8 cellular contexts compared by ENCODE assay signal in genomic region chr11:75342231-75342918, GRCh38. TPM values are rescaled to one million over a fixed set of nuclear protein-coding genes. Genes with fewer than 3 reads are reported as not detected.
DNase-seq lines count a peak whose midpoint lies in the region; ATAC-seq and TF ChIP-seq lines count a peak whose summit lies in the region.

No MANE protein-coding gene starts in this region.

- intact Hi-C loops in esophagus squamous epithelium (cut with DNase I), result no loop called here
- intact Hi-C loops in sciatic nerve (cut with DNase I), result no loop called here

- H3K4me3 ChIP-seq in NT2/D1 (ENCODE audit: insufficient read length, low read depth) (no peak overlapping the region), esophagus squamous epithelium (no peak overlapping the region)

- H3K9ac ChIP-seq in NT2/D1 (ENCODE audit: insufficient read length, low read depth), result peak overlapping the region; percentile 51

- peaks cover 61% of the 10 kb centered on the region for H3K36me3 ChIP-seq in NT2/D1 (ENCODE audit: insufficient read depth, insufficient read length, low read length)
- H3K36me3 ChIP-seq in esophagus squamous epithelium, result no peaks in the 10 kb centered on the region

- peak; percentile 80 for DNase-seq in DMS79 (lab: John Stamatoyannopoulos, UW)
- no peak for DNase-seq in NT2/D1 (ENCODE audit: low read depth, low spot score)
- no peak for DNase-seq in esophagus squamous epithelium (lab: John Stamatoyannopoulos, UW)
- peak; percentile 62 for DNase-seq in renal cortical epithelial cell (ENCODE audit: low read depth)
- no peak for DNase-seq in dedifferentiated amniotic fluid mesenchymal stem cell (ENCODE audit: extremely low spot score)
- DNase-seq in NOMO-1 (lab: John Stamatoyannopoulos, UW; ENCODE audit: unreplicated experiment in 2 of 2), result no peak
- no peak for DNase-seq in sciatic nerve (ENCODE audit: low spot score)

- no peak for ATAC-seq in HG03439 (IDR thresholded peaks at IDR 0.05; ENCODE audit: unreplicated experiment)
- no peak for ATAC-seq in sciatic nerve

- H3K27ac ChIP-seq in esophagus squamous epithelium, result peak overlapping the region; percentile 62 to 97 (median 90)

- no peaks in the 10 kb centered on the region for H3K27me3 ChIP-seq in NT2/D1 (ENCODE audit: insufficient read depth, insufficient read length)
- H3K27me3 ChIP-seq in esophagus squamous epithelium, result no peaks in the 10 kb centered on the region

- no peaks in the 10 kb centered on the region for H3K9me3 ChIP-seq in NT2/D1 (ENCODE audit: insufficient read depth, low read length)
- H3K9me3 ChIP-seq in esophagus squamous epithelium, result no peaks in the 10 kb centered on the region

- 77 to 80% methylated on average over 4 to 10 of the region's 15 CpGs for WGBS in esophagus squamous epithelium, 2 donors

- TF ChIP-seq POLR2A in esophagus squamous epithelium (IDR thresholded peaks at IDR 0.05), result no peak

- H3K4me1 ChIP-seq in NT2/D1 (ENCODE audit: insufficient read depth, insufficient read length) (peaks cover 54% of the 10 kb centered on the region), esophagus squamous epithelium (peaks cover 96 to 100% (median 99%) of the 10 kb centered on the region in 3 donors)

- TF ChIP-seq CTCF in esophagus squamous epithelium (IDR thresholded peaks at IDR 0.05), result no peak

RNA-seq across cellular contexts. Expression of gene ARRB1, which starts 9.1 kb away (rescaled TPM):
- total RNA-seq in esophagus squamous epithelium (10 to 100 TPM in 3 of 4 donors, 1 to 10 TPM in 1; 9.6 to 24.8 (median 17.8) TPM), renal cortical epithelial cell (3.6 and 6.7 TPM in 2 replicates), sciatic nerve (70.8 TPM)

RNA-seq across cellular contexts. Expression of gene RPS3, which starts 56.9 kb away (rescaled TPM):
- total RNA-seq in esophagus squamous epithelium (1,000 to 10,000 TPM; 1,101 to 2,606 (median 1,579) TPM), renal cortical epithelial cell (1,041 and 1,094 TPM in 2 replicates), sciatic nerve (1,413 TPM)

Comparison
In these comparisons a context has a peak if more than half of its experiments do, and no peak if none do; other contexts are left out.
1. DNase-seq: peak in DMS79 (single experiment) and renal cortical epithelial cell (single experiment); none in NT2/D1 (single experiment), esophagus squamous epithelium (single experiment), dedifferentiated amniotic fluid mesenchymal stem cell (single experiment), NOMO-1 (0 of 2) and sciatic nerve (single experiment).